Comparison of ENCODE assay signal across 8 cellular contexts in the genomic region with DNA sequence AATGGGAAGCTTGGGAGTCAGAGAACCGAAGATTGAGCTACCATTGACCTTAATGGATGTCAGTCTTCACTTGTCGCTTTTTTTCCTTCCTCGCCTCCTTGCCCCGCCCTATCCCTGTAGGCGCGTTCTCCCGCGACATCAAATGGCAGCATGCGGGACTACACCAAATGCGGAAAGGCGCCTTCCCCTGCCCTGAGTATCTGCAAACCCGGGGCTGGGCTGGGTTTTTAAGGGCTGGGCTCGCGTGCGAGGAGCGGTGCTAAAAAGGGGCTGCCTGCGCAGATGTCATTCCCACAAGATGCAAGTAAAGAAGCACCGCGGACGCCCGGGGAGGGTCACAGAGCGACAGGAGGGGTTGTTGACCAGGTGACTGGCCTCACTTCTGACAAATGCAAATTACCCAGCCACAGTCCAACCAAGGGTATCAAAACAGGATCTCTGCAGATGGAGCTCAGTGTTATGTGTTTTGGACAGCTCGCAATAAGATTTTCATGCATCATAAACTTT. TPM values are rescaled to one million over a fixed set of nuclear protein-coding genes. Genes with fewer than 3 reads are reported as not detected.
DNase-seq lines count a peak whose midpoint lies in the region; ATAC-seq, FAIRE-seq and TF ChIP-seq lines count a peak whose summit lies in the region.

No MANE protein-coding gene starts in this region.

- ATAC-seq in HG02588 (IDR thresholded peaks at IDR 0.05; ENCODE audit: unreplicated experiment) (peak; percentile 55), omental fat pad (ENCODE audit: low FRiP score) (no peak)

- TF ChIP-seq CTCF in D721Med (IDR thresholded peaks at IDR 0.05; ENCODE audit: insufficient read depth, missing control alignments) (no peak), omental fat pad (IDR thresholded peaks at IDR 0.05) (no peak)

- DNase-seq in GM12891 (ENCODE audit: insufficient read length, low spot score) (peak; percentile 50), NOMO-1 (lab: John Stamatoyannopoulos, UW; ENCODE audit: unreplicated experiment in 2 of 2) (peak; percentile 72 to 76), foreskin melanocyte (peak; percentile 44), posterior cingulate gyrus (peak; percentile 13 to 91 (median 44)), D721Med (ENCODE audit: insufficient read length, low spot score) (no peak), omental fat pad (ENCODE audit: low spot score) (no peak)
- peak; percentile 18 to 27 for DNase-seq in activated T-helper 1 cell treated with anti-CD3 and anti-CD28 coated beads, Interleukin-2, amount 50 U/mL, for 16 hours (ENCODE audit: low read depth in 1 of 2, low spot score in 1 of 2)

- intact Hi-C loops in posterior cingulate gyrus (cut with DNase I), result no loop called here

- peak; percentile 99 for FAIRE-seq in GM12891 (lab: Jason Lieb, UNC)
- FAIRE-seq in D721Med (lab: Jason Lieb, UNC), result no peak

- peak; percentile 55; the same call in 1 of the 2 replicates for TF ChIP-seq POLR2A in GM12891 (IDR thresholded peaks at IDR 0.05; ENCODE audit: low read depth, low read length)

TF ChIP-seq in GM12891, 5 proteins besides CTCF, POLR2A, EP300 and RAD21:
- TF ChIP-seq POU2F2 (IDR thresholded peaks at IDR 0.05; ENCODE audit: low read depth, low read length), result peak; percentile 73; the same call in 1 of the 2 replicates
- TF ChIP-seq TAF1 (IDR thresholded peaks at IDR 0.05; ENCODE audit: low read depth, low read length), result no peak
- TF ChIP-seq SPI1 (IDR thresholded peaks at IDR 0.05; ENCODE audit: low read depth, low read length), result peak; percentile 29; the same call in 1 of the 2 replicates
- no peak for TF ChIP-seq PAX5 (IDR thresholded peaks at IDR 0.05; ENCODE audit: insufficient read depth, low read length, severe bottlenecking)
- peak; percentile 61; the same call in 1 of the 2 replicates for TF ChIP-seq POLR2AphosphoS5 (IDR thresholded peaks at IDR 0.05; ENCODE audit: low read depth, low read length)

RNA-seq across cellular contexts. Expression of gene FAM111B, which starts 4.7 kb away (rescaled TPM):
- polyA plus RNA-seq in GM12891 (2012; ENCODE audit: low read depth, missing spikeins), result 24.7 TPM
- total RNA-seq in omental fat pad, result 1 to 10 TPM in 2 of 4 donors, under 1 TPM in 1, not detected in 1; 0.19 to 2.4 (median 1.9) TPM

RNA-seq across cellular contexts. Expression of gene GLYATL1B, which starts 16.2 kb away (rescaled TPM):
- 0.37 TPM for polyA plus RNA-seq in GM12891 (2012; ENCODE audit: low read depth, missing spikeins)
- not detected for total RNA-seq in omental fat pad

RNA-seq across cellular contexts. Expression of gene FAM111A, which starts 40.3 kb away (rescaled TPM):
- polyA plus RNA-seq in GM12891 (2012; ENCODE audit: low read depth, missing spikeins), result 26.8 TPM
- total RNA-seq in omental fat pad, result 10 to 100 TPM; 18.2 to 60.1 (median 31.7) TPM

Comparison
In these comparisons a context has a peak if more than half of its experiments do, and no peak if none do; other contexts are left out.
1. DNase-seq: peak in GM12891 (single experiment), NOMO-1 (2 of 2), activated T-helper 1 cell treated with anti-CD3 and anti-CD28 coated beads, Interleukin-2, amount 50 U/mL, for 16 hours (2 of 2), foreskin melanocyte (single experiment) and posterior cingulate gyrus (10 of 10); none in D721Med (single experiment) and omental fat pad (single experiment).